ENCODE assay signal across 20 cellular contexts in the genomic region with DNA sequence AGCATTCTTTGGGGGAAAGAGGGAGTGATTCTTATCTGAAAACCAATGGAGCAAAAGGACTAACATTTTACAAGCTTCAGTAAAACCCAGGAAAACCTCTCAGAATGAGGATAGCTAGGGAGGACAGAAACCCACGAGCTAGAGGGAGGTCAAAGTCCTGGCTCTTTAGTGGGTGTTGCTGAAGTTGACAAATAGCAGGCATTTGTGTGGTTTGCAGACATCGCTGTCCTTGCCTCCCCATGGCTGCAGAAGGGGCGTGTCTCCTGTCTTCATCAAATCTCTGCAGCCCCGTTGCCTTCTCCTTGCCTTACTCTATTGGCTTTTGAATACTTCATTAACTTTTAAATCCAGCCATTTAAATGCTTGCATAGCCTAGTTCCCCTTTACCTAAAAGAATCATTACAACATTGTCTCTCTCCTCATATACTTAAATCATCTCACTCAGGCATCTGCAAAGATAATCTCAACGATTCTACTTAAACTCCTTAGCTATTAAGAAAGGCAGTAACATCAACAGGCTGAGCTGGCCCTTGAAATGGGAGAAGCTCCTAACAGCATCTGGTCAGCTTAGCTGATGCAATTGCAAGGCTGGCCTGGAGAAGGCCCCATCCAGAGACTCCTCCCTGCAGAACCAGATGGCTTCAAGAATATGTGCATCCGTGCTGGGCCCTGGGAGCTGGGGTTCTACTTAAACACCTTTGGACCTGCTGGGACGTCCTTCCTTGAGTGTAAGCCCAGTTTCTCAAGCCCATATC.
DNase-seq lines count a peak whose midpoint lies in the region; ATAC-seq, FAIRE-seq and TF ChIP-seq lines count a peak whose summit lies in the region.
"Had no signal": no experiment of that assay in that cellular context is flagged by ENCODE, and none has a peak within 500 bp of the region (broad histone marks: within the 10 kb centered on the region; RNA-seq: fewer than 3 reads in every experiment).

No MANE protein-coding gene starts in this region.

- intact Hi-C loops in pancreas (cut with DNase I) (no loop called here), gastrocnemius medialis (cut with DNase I; ENCODE audit: low total_unique reads) (no loop called here)

- in situ Hi-C loops in gastrocnemius medialis (cut with MboI; ENCODE audit: low sequenced_read_pairs in 4 of 4) = no loop called here

- H3K4me2 ChIP-seq in GM23338 (no peak overlapping the region), astrocyte (ENCODE audit: low read length) (no peak overlapping the region)
- H3K4me2 ChIP-seq: BLaER1 treated with 17β-estradiol and CSF1 and Interleukin-3, amounts not matched to agents 10 nM and 100 nM had no signal

- DNase-seq in AG10803 (ENCODE audit: low read depth) (peak; percentile 90), GM23338 (ENCODE audit: low spot score) (peak; percentile 18), astrocyte (ENCODE audit: low read depth) (no peak), left kidney (ENCODE audit: low read depth, low spot score) (peak; percentile 49), NCI-H1092 (lab: John Stamatoyannopoulos, UW) (no peak), pancreas (no peak), gastrocnemius medialis (no peak)
- DNase-seq: activated CD4-positive, alpha-beta T cell treated with anti-CD3 and anti-CD28 coated beads for 36 hours; activated T-cell treated with anti-CD3 and anti-CD28 coated beads, Interleukin-2, amount 50 U/mL, for 48 hours; amygdala; dorsolateral prefrontal cortex; foreskin melanocyte; GF-D8; HCEC 1CT; NCI-H446 treated with DMSO at 0.1 percent for 48 hours; psoas muscle; T-helper 1 cell; upper lobe of right lung had no signal

- TF ChIP-seq CTCF in AG10803 (conservative IDR thresholded peaks at IDR 0.05; ENCODE audit: low read length) (no peak; the same call in 1 of the 2 replicates), GM23338 (conservative IDR thresholded peaks at IDR 0.05; ENCODE audit: low read depth in 2 of 2) (no peak), astrocyte (IDR thresholded peaks at IDR 0.05; ENCODE audit: insufficient read depth, low read depth, low read length) (no peak), pancreas (IDR thresholded peaks at IDR 0.05) (no peak), gastrocnemius medialis (IDR thresholded peaks at IDR 0.05 in 4 of 5, conservative IDR thresholded peaks at IDR 0.05 in 1 of 5) (no peak)

- H3K9me2 ChIP-seq in GM23338 (ENCODE audit: insufficient read depth) = 0 out of 2 replicates have a peak, but pooled peaks cover 7% of the 10 kb centered on the region

- H4K20me1 ChIP-seq in GM23338 (replicated peaks; ENCODE audit: insufficient read depth) (no peaks in the 10 kb centered on the region), astrocyte (ENCODE audit: insufficient read depth, low read length) (no peaks in the 10 kb centered on the region)
- H4K20me1 ChIP-seq: BLaER1 treated with 17β-estradiol and CSF1 and Interleukin-3, amounts not matched to agents 10 nM and 100 nM had no signal

- H3K9me3 Mint-ChIP-seq in GM23338 = peaks cover 4% of the 10 kb centered on the region
- peaks cover 14% of the 10 kb centered on the region for H3K9me3 Mint-ChIP-seq in astrocyte (ENCODE audit: unreplicated experiment)

- no peaks in the 10 kb centered on the region for H3F3A ChIP-seq in GM23338 (replicated peaks; ENCODE audit: low read depth)

- H3K4me3 Mint-ChIP-seq in GM23338 = no peak overlapping the region
- no peak overlapping the region for H3K4me3 Mint-ChIP-seq in astrocyte (ENCODE audit: unreplicated experiment)
- H3K4me3 Mint-ChIP-seq: activated CD4-positive, alpha-beta T cell treated with anti-CD3 and anti-CD28 coated beads for 36 hours had no signal

- H3K27ac Mint-ChIP-seq in GM23338 (no peak overlapping the region), astrocyte (ENCODE audit: unreplicated experiment) (no peak overlapping the region)
- H3K27ac Mint-ChIP-seq: activated CD4-positive, alpha-beta T cell treated with anti-CD3 and anti-CD28 coated beads for 36 hours had no signal

- H3K36me3 ChIP-seq in GM23338 (ENCODE audit: insufficient read depth) = no peaks in the 10 kb centered on the region
- H3K36me3 ChIP-seq in astrocyte (ENCODE audit: insufficient read depth, low read length) = no peaks in the 10 kb centered on the region
- no peaks in the 10 kb centered on the region for H3K36me3 ChIP-seq in pancreas
- H3K36me3 ChIP-seq in gastrocnemius medialis = no peaks in the 10 kb centered on the region
- H3K36me3 ChIP-seq: BLaER1 treated with 17β-estradiol and CSF1 and Interleukin-3, amounts not matched to agents 10 nM and 100 nM; upper lobe of right lung had no signal

- H3K4me3 ChIP-seq in AG10803 (ENCODE audit: low read length) = no peak overlapping the region
- no peak overlapping the region for H3K4me3 ChIP-seq in GM23338
- no peak overlapping the region for H3K4me3 ChIP-seq in astrocyte (ENCODE audit: insufficient read depth, low read depth, low read length)
- no peak overlapping the region for H3K4me3 ChIP-seq in pancreas
- H3K4me3 ChIP-seq in gastrocnemius medialis = no peak overlapping the region
- H3K4me3 ChIP-seq: BLaER1 treated with 17β-estradiol and CSF1 and Interleukin-3, amounts not matched to agents 10 nM and 100 nM; dorsolateral prefrontal cortex; psoas muscle; upper lobe of right lung had no signal

- no peaks in the 10 kb centered on the region for H3K27me3 Mint-ChIP-seq in GM23338 (ENCODE audit: insufficient read depth, low read depth, poor library complexity)
- peaks cover 9% of the 10 kb centered on the region for H3K27me3 Mint-ChIP-seq in astrocyte (ENCODE audit: low read depth, unreplicated experiment)

- no peak overlapping the region for H3K9ac ChIP-seq in astrocyte (ENCODE audit: low read length)
- H3K9ac ChIP-seq: BLaER1 treated with 17β-estradiol and CSF1 and Interleukin-3, amounts not matched to agents 10 nM and 100 nM had no signal

- H3K9me3 ChIP-seq in astrocyte (ENCODE audit: insufficient read depth, low read depth, low read length) (no peaks in the 10 kb centered on the region), pancreas (no peaks in the 10 kb centered on the region), gastrocnemius medialis (no peaks in the 10 kb centered on the region)
- H3K9me3 ChIP-seq: psoas muscle, upper lobe of right lung had no signal

- 18 to 26% methylated on average over 7 of the region's 7 CpGs for WGBS in pancreas, 2 donors

- H3K27me3 ChIP-seq in GM23338 (ENCODE audit: insufficient read depth) (no peaks in the 10 kb centered on the region), astrocyte (ENCODE audit: insufficient read depth, low read length) (peaks cover 4% of the 10 kb centered on the region), pancreas (no peaks in the 10 kb centered on the region), gastrocnemius medialis (no peaks in the 10 kb centered on the region)
- H3K27me3 ChIP-seq: BLaER1 treated with 17β-estradiol and CSF1 and Interleukin-3, amounts not matched to agents 10 nM and 100 nM; upper lobe of right lung had no signal

- H3K79me2 ChIP-seq in GM23338 (replicated peaks; ENCODE audit: insufficient read depth) (no peaks in the 10 kb centered on the region), astrocyte (ENCODE audit: insufficient read depth, low read length) (no peaks in the 10 kb centered on the region)

- H3K36me3 Mint-ChIP-seq in GM23338 (ENCODE audit: low read depth) (peaks cover 3% of the 10 kb centered on the region; the same call in 1 of the 3 replicates), astrocyte (ENCODE audit: low read depth, unreplicated experiment) (no peaks in the 10 kb centered on the region)

- no peak for TF ChIP-seq POLR2A in gastrocnemius medialis (IDR thresholded peaks at IDR 0.05)

- no peak overlapping the region for H3K27ac ChIP-seq in GM23338 (ENCODE audit: low read depth)
- no peak overlapping the region for H3K27ac ChIP-seq in astrocyte (ENCODE audit: low read depth, low read length)
- no peak overlapping the region for H3K27ac ChIP-seq in pancreas
- H3K27ac ChIP-seq in gastrocnemius medialis = no peak overlapping the region
- H3K27ac ChIP-seq: BLaER1 treated with 17β-estradiol and CSF1 and Interleukin-3, amounts not matched to agents 10 nM and 100 nM; dorsolateral prefrontal cortex; psoas muscle; upper lobe of right lung had no signal

- no peak for ATAC-seq in GM23338
- no peak for ATAC-seq in pancreas
- ATAC-seq in HG02763 (IDR thresholded peaks at IDR 0.05; ENCODE audit: unreplicated experiment) = no peak
- ATAC-seq in gastrocnemius medialis = no peak
- ATAC-seq: activated CD4-positive, alpha-beta T cell treated with anti-CD3 and anti-CD28 coated beads for 36 hours; psoas muscle; upper lobe of right lung had no signal

- FAIRE-seq in astrocyte (lab: Jason Lieb, UNC) (no peak), pancreas (lab: Jason Lieb, UNC) (no peak)

- peaks cover 4% of the 10 kb centered on the region for H3K4me1 Mint-ChIP-seq in GM23338
- H3K4me1 Mint-ChIP-seq in astrocyte (ENCODE audit: low read depth, unreplicated experiment) = peaks cover 7% of the 10 kb centered on the region
- H3K4me1 Mint-ChIP-seq: activated CD4-positive, alpha-beta T cell treated with anti-CD3 and anti-CD28 coated beads for 36 hours had no signal

- peak overlapping the region; percentile 84 for H2AFZ ChIP-seq in GM23338
- H2AFZ ChIP-seq in astrocyte (ENCODE audit: low read depth, low read length) = peak overlapping the region; percentile 23

- peaks cover 6% of the 10 kb centered on the region; the same call in 1 of the 2 replicates for H3K4me1 ChIP-seq in GM23338 (ENCODE audit: insufficient read depth)
- H3K4me1 ChIP-seq in astrocyte (ENCODE audit: insufficient read depth, low read length) = no peaks in the 10 kb centered on the region
- no peaks in the 10 kb centered on the region for H3K4me1 ChIP-seq in pancreas
- H3K4me1 ChIP-seq in gastrocnemius medialis = no peaks in the 10 kb centered on the region
- H3K4me1 ChIP-seq: BLaER1 treated with 17β-estradiol and CSF1 and Interleukin-3, amounts not matched to agents 10 nM and 100 nM; psoas muscle; upper lobe of right lung had no signal

TF ChIP-seq in GM23338, 12 proteins besides CTCF, POLR2A, EP300 and RAD21 (continues in another document):
- TF ChIP-seq EZH2 (IDR thresholded peaks at IDR 0.05; ENCODE audit: low read depth, unreplicated experiment) (no peak), JUNB (IDR thresholded peaks at IDR 0.05; ENCODE audit: unreplicated experiment) (no peak)

Comparison
In these comparisons a context has a peak if more than half of its experiments do, and no peak if none do; other contexts are left out.
1. DNase-seq: peak in AG10803 (single experiment), GM23338 (single experiment) and left kidney (single experiment); none in astrocyte (single experiment), NCI-H1092 (single experiment), pancreas (0 of 6) and gastrocnemius medialis (0 of 2).